In the genomic region with DNA sequence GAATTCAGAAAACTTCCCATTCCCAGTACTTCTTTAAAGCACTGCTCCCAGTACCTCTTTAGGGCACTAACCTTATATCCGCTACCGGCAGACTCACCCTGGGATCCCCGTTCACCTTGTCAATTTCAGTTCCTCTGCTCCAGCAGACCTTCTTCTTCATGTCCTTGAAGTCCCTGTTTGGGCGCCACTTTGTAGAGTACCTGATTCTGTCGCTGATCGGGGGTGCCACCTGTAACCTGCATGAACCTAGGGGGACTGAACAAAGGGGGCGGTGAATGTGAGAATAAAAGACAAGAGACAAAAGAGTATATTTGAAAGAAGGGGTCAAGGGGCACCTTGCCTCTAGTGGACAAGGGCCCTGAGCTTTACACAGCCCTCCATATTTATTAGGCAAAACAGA, we compare ENCODE assay signal across 1 cellular context.
TF ChIP-seq lines count a peak whose summit lies in the region.

No MANE protein-coding gene starts in this region.

TF ChIP-seq in K562, 482 proteins besides CTCF, POLR2A, EP300 and RAD21 (continued from another document):
- no peak for TF ChIP-seq MBD1 (CRISPR knock-in tag; IDR thresholded peaks at IDR 0.05)
- TF ChIP-seq NR1H2 (CRISPR knock-in tag; IDR thresholded peaks at IDR 0.05): no peak
- no peak for TF ChIP-seq ZNF318 (IDR thresholded peaks at IDR 0.05; ENCODE audit: borderline replicate concordance in 1 of 2, low read depth in 1 of 2)
- TF ChIP-seq, protein P1, sequence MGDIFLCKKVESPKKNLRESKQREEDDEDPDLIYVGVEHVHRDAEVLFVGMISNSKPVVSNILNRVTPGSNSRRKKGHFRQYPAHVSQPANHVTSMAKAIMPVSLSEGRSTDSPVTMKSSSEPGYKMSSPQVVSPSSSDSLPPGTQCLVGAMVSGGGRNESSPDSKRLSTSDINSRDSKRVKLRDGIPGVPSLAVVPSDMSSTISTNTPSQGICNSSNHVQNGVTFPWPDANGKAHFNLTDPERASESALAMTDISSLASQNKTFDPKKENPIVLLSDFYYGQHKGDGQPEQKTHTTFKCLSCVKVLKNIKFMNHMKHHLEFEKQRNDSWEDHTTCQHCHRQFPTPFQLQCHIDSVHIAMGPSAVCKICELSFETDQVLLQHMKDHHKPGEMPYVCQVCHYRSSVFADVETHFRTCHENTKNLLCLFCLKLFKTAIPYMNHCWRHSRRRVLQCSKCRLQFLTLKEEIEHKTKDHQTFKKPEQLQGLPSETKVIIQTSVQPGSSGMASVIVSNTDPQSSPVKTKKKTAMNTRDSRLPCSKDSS (IDR thresholded peaks at IDR 0.05; ENCODE audit: low read depth, partially characterized antibody): peak; percentile 49
- no peak for TF ChIP-seq NRF1 (conservative IDR thresholded peaks at IDR 0.05 in 1 of 2, IDR thresholded peaks at IDR 0.05 in 1 of 2)
- TF ChIP-seq ZNF561 (CRISPR knock-in tag; conservative IDR thresholded peaks at IDR 0.05): no peak
- no peak for TF ChIP-seq TAF9B (IDR thresholded peaks at IDR 0.05; ENCODE audit: partially characterized antibody)
- TF ChIP-seq BRD9 (IDR thresholded peaks at IDR 0.05; ENCODE audit: low read depth, partially characterized antibody): no peak
- TF ChIP-seq CHD2 (IDR thresholded peaks at IDR 0.05; ENCODE audit: low read depth, low read length): no peak
- TF ChIP-seq CBX1 (IDR thresholded peaks at IDR 0.05; ENCODE audit: low read depth): 0 out of 2 replicates have a peak, but pooled peaks have one; percentile 46
TF ChIP-seq in K562: peak in this region for 3.
